In genomic region chr7:94701555-94701973, GRCh38 we compare ENCODE assay signal across 1 cellular context.
TF ChIP-seq lines count a peak whose summit lies in the region.

No MANE protein-coding gene starts in this region.

TF ChIP-seq in HepG2, 621 proteins besides CTCF, POLR2A, EP300 and RAD21 (continued from another document and continues in another):
- TF ChIP-seq ZBTB43 (CRISPR knock-in tag; conservative IDR thresholded peaks at IDR 0.05) (0 out of 2 replicates have a peak, but pooled peaks have one; percentile 25), ZNF275 (CRISPR knock-in tag; IDR thresholded peaks at IDR 0.05; ENCODE audit: borderline replicate concordance) (no peak), ZMYM3 (CRISPR knock-in tag; IDR thresholded peaks at IDR 0.05) (no peak), YEATS4 (CRISPR knock-in tag; IDR thresholded peaks at IDR 0.05; ENCODE audit: borderline replicate concordance) (no peak; the same call in 1 of the 2 replicates), ZNF350 (CRISPR knock-in tag; IDR thresholded peaks at IDR 0.05; ENCODE audit: borderline replicate concordance, low read depth) (no peak), SMC3 (IDR thresholded peaks at IDR 0.05; ENCODE audit: low read length) (no peak), ZBTB42 (CRISPR knock-in tag; IDR thresholded peaks at IDR 0.05) (no peak), DNMT1 (CRISPR knock-in tag; IDR thresholded peaks at IDR 0.05) (no peak), ZNF577 (CRISPR knock-in tag; IDR thresholded peaks at IDR 0.05; ENCODE audit: borderline replicate concordance, low read depth) (no peak), BRF2 (CRISPR knock-in tag; IDR thresholded peaks at IDR 0.05) (no peak), SMARCC2 (IDR thresholded peaks at IDR 0.05) (no peak), HOXA3 (CRISPR knock-in tag; IDR thresholded peaks at IDR 0.05) (no peak), ZMAT5 (CRISPR knock-in tag; IDR thresholded peaks at IDR 0.05; ENCODE audit: borderline replicate concordance, low read depth) (no peak), ZBTB4 (CRISPR knock-in tag; IDR thresholded peaks at IDR 0.05; ENCODE audit: borderline replicate concordance) (no peak), YY1 (IDR thresholded peaks at IDR 0.05; ENCODE audit: insufficient read depth, insufficient replicate concordance, low read depth, low read length) (no peak), SOX5 (CRISPR knock-in tag; IDR thresholded peaks at IDR 0.05; ENCODE audit: borderline replicate concordance) (peak; percentile 90), ZNF530 (CRISPR knock-in tag; IDR thresholded peaks at IDR 0.05; ENCODE audit: low read depth) (no peak), NFE2L2 (IDR thresholded peaks at IDR 0.05; ENCODE audit: low read length) (no peak), ZFP41 (CRISPR knock-in tag; IDR thresholded peaks at IDR 0.05; ENCODE audit: borderline replicate concordance) (no peak), ZNF740 (CRISPR knock-in tag; IDR thresholded peaks at IDR 0.05) (no peak), JDP2 (CRISPR knock-in tag; IDR thresholded peaks at IDR 0.05; ENCODE audit: borderline replicate concordance) (no peak), HNF4A (CRISPR knock-in tag; IDR thresholded peaks at IDR 0.05) (peak; percentile 55), GABPB1 (CRISPR knock-in tag; IDR thresholded peaks at IDR 0.05) (0 out of 2 replicates have a peak, but pooled peaks have one; percentile 17), ZNF124 (CRISPR knock-in tag; IDR thresholded peaks at IDR 0.05) (no peak), ZNF550 (CRISPR knock-in tag; IDR thresholded peaks at IDR 0.05; ENCODE audit: borderline replicate concordance) (no peak), ZNF138 (CRISPR knock-in tag; IDR thresholded peaks at IDR 0.05; ENCODE audit: low read depth) (no peak), KLF6 (CRISPR knock-in tag; IDR thresholded peaks at IDR 0.05) (0 out of 2 replicates have a peak, but pooled peaks have one; percentile 45), AFF4 (CRISPR knock-in tag; IDR thresholded peaks at IDR 0.05) (no peak), NFKB2 (CRISPR knock-in tag; IDR thresholded peaks at IDR 0.05; ENCODE audit: borderline replicate concordance) (no peak), THRA (CRISPR knock-in tag; IDR thresholded peaks at IDR 0.05; ENCODE audit: borderline replicate concordance) (no peak), ZFYVE20 (CRISPR knock-in tag; IDR thresholded peaks at IDR 0.05; ENCODE audit: borderline replicate concordance, low read depth) (no peak), CHD4 (IDR thresholded peaks at IDR 0.05; ENCODE audit: borderline replicate concordance, low read length) (0 out of 2 replicates have a peak, but pooled peaks have one; percentile 3), STAT6 (CRISPR knock-in tag; IDR thresholded peaks at IDR 0.05; ENCODE audit: borderline replicate concordance) (peak; percentile 76; the same call in 1 of the 2 replicates), ZNF883 (CRISPR knock-in tag; IDR thresholded peaks at IDR 0.05; ENCODE audit: not compliant biosample characterization) (no peak), NPAS2 (CRISPR knock-in tag; IDR thresholded peaks at IDR 0.05; ENCODE audit: borderline replicate concordance) (no peak), KDM5B (CRISPR knock-in tag; IDR thresholded peaks at IDR 0.05; ENCODE audit: borderline replicate concordance) (no peak), RBM39 (IDR thresholded peaks at IDR 0.05; ENCODE audit: low read depth, low read length, poor library complexity, severe bottlenecking) (no peak), STAG1 (CRISPR knock-in tag; IDR thresholded peaks at IDR 0.05) (no peak; the same call in 1 of the 2 replicates), POLR2AphosphoS5 (IDR thresholded peaks at IDR 0.05; ENCODE audit: low read depth, low read length) (no peak), JUND (CRISPR knock-in tag; IDR thresholded peaks at IDR 0.05) (no peak), ZNF33B (CRISPR knock-in tag; IDR thresholded peaks at IDR 0.05) (no peak), PAF1 (CRISPR knock-in tag; IDR thresholded peaks at IDR 0.05) (no peak), ZNF501 (CRISPR knock-in tag; IDR thresholded peaks at IDR 0.05) (no peak), ZSCAN30 (CRISPR knock-in tag; IDR thresholded peaks at IDR 0.05) (no peak), SPEN (CRISPR knock-in tag; IDR thresholded peaks at IDR 0.05; ENCODE audit: low read depth) (no peak), ARID2 (CRISPR knock-in tag; IDR thresholded peaks at IDR 0.05; ENCODE audit: borderline replicate concordance) (no peak), ZNF3 (CRISPR knock-in tag; IDR thresholded peaks at IDR 0.05) (no peak), HDAC2 (CRISPR knock-in tag; IDR thresholded peaks at IDR 0.05) (peak; percentile 82; the same call in 1 of the 2 replicates), CCAR2 (optimal IDR thresholded peaks at IDR 0.05; ENCODE audit: low read depth, low read length) (no peak), SRSF1 (optimal IDR thresholded peaks at IDR 0.05; ENCODE audit: low read depth, low read length) (no peak), CSRNP2 (CRISPR knock-in tag; conservative IDR thresholded peaks at IDR 0.05; ENCODE audit: low read depth) (no peak), IRF2 (CRISPR knock-in tag; IDR thresholded peaks at IDR 0.05) (peak; percentile 69; the same call in 1 of the 2 replicates), CEBPG (CRISPR knock-in tag; IDR thresholded peaks at IDR 0.05) (peak; percentile 58), HOXA5 (CRISPR knock-in tag; IDR thresholded peaks at IDR 0.05) (no peak), ZNF430 (CRISPR knock-in tag; IDR thresholded peaks at IDR 0.05) (no peak)
